10 cellular contexts compared by ENCODE assay signal in genomic region chr19:56155124-56155687, GRCh38. TPM values are rescaled to one million over a fixed set of nuclear protein-coding genes. Genes with fewer than 3 reads are reported as not detected.
A peak's percentile ranks its signal among the peaks of the same experiment; 100 is the strongest.
DNase-seq lines count a peak whose midpoint lies in the region; ATAC-seq, FAIRE-seq and TF ChIP-seq lines count a peak whose summit lies in the region.
"Had no signal": no experiment of that assay in that cellular context is flagged by ENCODE, and none has a peak within 500 bp of the region (broad histone marks: within the 10 kb centered on the region; RNA-seq: fewer than 3 reads in every experiment).

No MANE protein-coding gene starts in this region.

- H3K27ac ChIP-seq in esophagus muscularis mucosa (replicated peaks in 1 of 4) (no peak overlapping the region), pancreas (no peak overlapping the region)

- DNase-seq in NT2/D1 (ENCODE audit: low read depth, low spot score) (no peak), esophagus muscularis mucosa (ENCODE audit: extremely low spot score) (no peak), pancreas (peak in 3 of 6 donors; percentile 51 to 76 (median 67)), NCI-H1092 treated with DMSO at 0.1 percent for 48 hours (lab: John Stamatoyannopoulos, UW) (no peak), RCC 7860 (ENCODE audit: low spot score) (no peak), midbrain (lab: John Stamatoyannopoulos, UW) (no peak)
- DNase-seq: natural killer cell, NCI-H774 had no signal

- H3K27me3 ChIP-seq in NT2/D1 (ENCODE audit: insufficient read depth, insufficient read length) (no peaks in the 10 kb centered on the region), esophagus muscularis mucosa (no peaks in the 10 kb centered on the region), pancreas (no peaks in the 10 kb centered on the region)

- TF ChIP-seq CTCF in GM12872 (IDR thresholded peaks at IDR 0.05; ENCODE audit: insufficient read depth, low read depth, low read length) (peak; percentile 46), esophagus muscularis mucosa (IDR thresholded peaks at IDR 0.05) (peak; percentile 15 to 49 (median 18)), pancreas (IDR thresholded peaks at IDR 0.05) (peak in 2 of 4 donors; percentile 13 to 22)

- H3K36me3 ChIP-seq in NT2/D1 (ENCODE audit: insufficient read depth, insufficient read length, low read length) (peaks cover 45% of the 10 kb centered on the region), esophagus muscularis mucosa (peaks cover 15 to 66% (median 41%) of the 10 kb centered on the region in 4 donors), pancreas (peaks cover 0 to 27% (median 3%) of the 10 kb centered on the region in 3 donors)

- TF ChIP-seq EP300 in esophagus muscularis mucosa (IDR thresholded peaks at IDR 0.05) = no peak

- no peak for FAIRE-seq in pancreas (lab: Jason Lieb, UNC)
- no peak for FAIRE-seq in RCC 7860 (lab: Jason Lieb, UNC)

- ATAC-seq in pancreas = peak; percentile 55 to 66 (median 61)

- H3K4me3 ChIP-seq in NT2/D1 (ENCODE audit: insufficient read length, low read depth) (no peak overlapping the region), esophagus muscularis mucosa (no peak overlapping the region), pancreas (no peak overlapping the region)

- H3K4me1 ChIP-seq in NT2/D1 (ENCODE audit: insufficient read depth, insufficient read length) = peaks cover 3% of the 10 kb centered on the region
- H3K4me1 ChIP-seq in esophagus muscularis mucosa = peaks cover 4 to 18% (median 13%) of the 10 kb centered on the region in 4 donors
- H3K4me1 ChIP-seq in pancreas = peaks cover 18 to 26% (median 18%) of the 10 kb centered on the region in 3 donors

- 73% methylated on average over 9 of the region's 17 CpGs for WGBS in esophagus muscularis mucosa
- 46 to 52% methylated on average over 16 to 17 of the region's 17 CpGs for WGBS in pancreas, 2 donors

- no peak for TF ChIP-seq POLR2A in esophagus muscularis mucosa (IDR thresholded peaks at IDR 0.05; ENCODE audit: low read depth)

- intact Hi-C loops in esophagus muscularis mucosa (cut with DNase I) (no loop called here), pancreas (cut with DNase I) (loop anchor here in 1 of 3 donors (10.0 kb wide), 1 partner anchor 50 kb away; no protein-coding TSS in a partner anchor)

- H3K9ac ChIP-seq in NT2/D1 (ENCODE audit: insufficient read length, low read depth) = peak overlapping the region; percentile 25

- H3K9me3 ChIP-seq in NT2/D1 (ENCODE audit: insufficient read depth, low read length) = no peaks in the 10 kb centered on the region
- no peaks in the 10 kb centered on the region for H3K9me3 ChIP-seq in esophagus muscularis mucosa
- H3K9me3 ChIP-seq in pancreas = no peaks in the 10 kb centered on the region

RNA-seq across cellular contexts. Expression of gene ZNF444, which starts 14.1 kb away (rescaled TPM):
- total RNA-seq in esophagus muscularis mucosa (10 to 100 TPM; 32.0 to 78.2 (median 52.1) TPM), pancreas (10 to 100 TPM; 27.9 to 47.9 (median 32.5) TPM)
- polyA plus RNA-seq in pancreas = 10 to 100 TPM; 67.5 to 99.0 TPM

RNA-seq across cellular contexts. Expression of gene GALP, which starts 20.6 kb away (rescaled TPM):
- total RNA-seq in esophagus muscularis mucosa (not detected), pancreas (not detected)
- not detected for polyA plus RNA-seq in pancreas
- total RNA-seq: activated CD8-positive, alpha-beta memory T cell treated with anti-CD3 and anti-CD28 coated beads for 36 hours; natural killer cell had no signal

RNA-seq across cellular contexts. Expression of gene ZNF787, which starts 34.1 kb away (rescaled TPM):
- total RNA-seq in esophagus muscularis mucosa (10 to 100 TPM; 15.0 to 34.2 (median 28.4) TPM), pancreas (10 to 100 TPM; 22.1 to 41.9 (median 25.6) TPM)
- 10 to 100 TPM; 13.6 to 31.1 TPM for polyA plus RNA-seq in pancreas

RNA-seq across cellular contexts. Expression of gene ZSCAN5B, which starts 42.4 kb away (rescaled TPM):
- 1 to 10 TPM in 1 of 4 donors, not detected in 3; 1.2 TPM for total RNA-seq in esophagus muscularis mucosa
- total RNA-seq in pancreas = not detected
- polyA plus RNA-seq in pancreas = under 1 TPM in 1 of 2 donors, not detected in 1; 0.07 TPM
- total RNA-seq: activated CD8-positive, alpha-beta memory T cell treated with anti-CD3 and anti-CD28 coated beads for 36 hours; natural killer cell had no signal

RNA-seq across cellular contexts. Expression of gene ZSCAN5C, which starts 46.9 kb away (rescaled TPM):
- total RNA-seq in esophagus muscularis mucosa (not detected), pancreas (not detected)
- not detected for polyA plus RNA-seq in pancreas
- total RNA-seq: activated CD8-positive, alpha-beta memory T cell treated with anti-CD3 and anti-CD28 coated beads for 36 hours; natural killer cell had no signal
